8 cellular contexts compared by ENCODE assay signal in genomic region chr19:40286235-40286530, GRCh38. TPM values are rescaled to one million over a fixed set of nuclear protein-coding genes. Genes with fewer than 3 reads are reported as not detected.
DNase-seq lines count a peak whose midpoint lies in the region; ATAC-seq and TF ChIP-seq lines count a peak whose summit lies in the region.

No MANE protein-coding gene starts in this region.

- H3K79me2 ChIP-seq in neural progenitor cell (ENCODE audit: low read depth) = peaks cover 35% of the 10 kb centered on the region

- intact Hi-C loops in CD14-positive monocyte (cut with micrococcal nuclease) = loop anchor here in 1 of 2 donors (5.0 to 10.0 kb wide), 2 partner anchors 151 to 156 kb away; partner anchors contain the start of gene SERTAD3

- ATAC-seq in HG02938 (IDR thresholded peaks at IDR 0.05; ENCODE audit: unreplicated experiment) = no peak
- ATAC-seq in activated CD4-positive, CD25-positive, alpha-beta regulatory T cell treated with anti-CD3 and anti-CD28 coated beads, Interleukin-2, amount 50 U/mL, for 24 hours = no peak

- H3F3A ChIP-seq in neural progenitor cell (ENCODE audit: low read depth) = peaks cover 26% of the 10 kb centered on the region

- no peak overlapping the region for H2AFZ ChIP-seq in neural progenitor cell (replicated peaks)

- no peaks in the 10 kb centered on the region for H3K27me3 ChIP-seq in neural progenitor cell

- H3K4me1 Mint-ChIP-seq in CD14-positive monocyte = peaks cover 26% of the 10 kb centered on the region
- H3K4me1 Mint-ChIP-seq in neural progenitor cell = peaks cover 36% of the 10 kb centered on the region

- no peak overlapping the region for H3K9ac ChIP-seq in neural progenitor cell

- no peak overlapping the region for H3K4me3 ChIP-seq in neural progenitor cell

- H3K9me3 Mint-ChIP-seq in CD14-positive monocyte (no peaks in the 10 kb centered on the region), neural progenitor cell (peaks cover 2% of the 10 kb centered on the region)

- TF ChIP-seq CTCF in CD14-positive monocyte (IDR thresholded peaks at IDR 0.05) = no peak
- TF ChIP-seq CTCF in neural progenitor cell (IDR thresholded peaks at IDR 0.05) = no peak

- H3K9me3 ChIP-seq in KOPT-K1 (ENCODE audit: insufficient read depth, low read length, poor library complexity, severe bottlenecking) = no peaks in the 10 kb centered on the region
- H3K9me3 ChIP-seq in neural progenitor cell (ENCODE audit: low read depth) = no peaks in the 10 kb centered on the region

- H3K4me2 ChIP-seq in neural progenitor cell = no peak overlapping the region

- H3K27me3 Mint-ChIP-seq in CD14-positive monocyte (ENCODE audit: low read depth in 3 of 3) (peaks cover 0 to 2% (median 2%) of the 10 kb centered on the region in 3 donors), neural progenitor cell (ENCODE audit: insufficient read depth, low read depth) (peaks cover 16% of the 10 kb centered on the region)

- H3K4me1 ChIP-seq in neural progenitor cell = peaks cover 10% of the 10 kb centered on the region

- H3K27ac ChIP-seq in KOPT-K1 (ENCODE audit: low read depth, low read length, poor library complexity, severe bottlenecking) = peak overlapping the region; percentile 93
- H3K27ac ChIP-seq in cingulate gyrus (ENCODE audit: low read depth, low read length) = peak overlapping the region; percentile 100
- H3K27ac ChIP-seq in neural progenitor cell = peak overlapping the region; percentile 98

- H3K4me3 Mint-ChIP-seq in CD14-positive monocyte (no peak overlapping the region), neural progenitor cell (peak overlapping the region; percentile 89)

- H3K36me3 Mint-ChIP-seq in CD14-positive monocyte = peaks cover 3 to 4% of the 10 kb centered on the region in 2 donors
- H3K36me3 Mint-ChIP-seq in neural progenitor cell = no peaks in the 10 kb centered on the region

- DNase-seq in CD14-positive monocyte (ENCODE audit: low spot score) (no peak), neural progenitor cell (ENCODE audit: low spot score) (no peak), NAMALWA (ENCODE audit: low spot score) (no peak), pons (ENCODE audit: low spot score) (no peak)

- H3K36me3 ChIP-seq in KOPT-K1 (ENCODE audit: insufficient read depth, low read length) = peaks cover 13% of the 10 kb centered on the region
- H3K36me3 ChIP-seq in neural progenitor cell = no peaks in the 10 kb centered on the region

- H4K20me1 ChIP-seq in neural progenitor cell (ENCODE audit: low read depth) = peaks cover 17% of the 10 kb centered on the region

- H3K27ac Mint-ChIP-seq in CD14-positive monocyte (peak overlapping the region in 6 of 7 donors; percentile 99 to 100 (median 100)), neural progenitor cell (peak overlapping the region; percentile 95)

RNA-seq across cellular contexts. Expression of gene AKT2, which starts 1.0 kb away (rescaled TPM):
- polyA plus RNA-seq in CD14-positive monocyte = 10 to 100 TPM; 11.4 to 16.3 TPM
- total RNA-seq in neural progenitor cell (ENCODE audit: low replicate concordance) = 85.1 and 139 TPM in 2 replicates

RNA-seq across cellular contexts. Expression of gene CCNP, which starts 59.7 kb away (rescaled TPM):
- polyA plus RNA-seq in CD14-positive monocyte = not detected
- total RNA-seq in neural progenitor cell (ENCODE audit: low replicate concordance) = 1.7 TPM in 1 of 2 replicates, not detected in the other
